Comparison of ENCODE assay signal across 9 cellular contexts in genomic region chr12:101634724-101635123, GRCh38. TPM values are rescaled to one million over a fixed set of nuclear protein-coding genes. Genes with fewer than 3 reads are reported as not detected.
DNase-seq lines count a peak whose midpoint lies in the region; ATAC-seq, FAIRE-seq and TF ChIP-seq lines count a peak whose summit lies in the region.
"Had no signal": no experiment of that assay in that cellular context is flagged by ENCODE, and none has a peak within 500 bp of the region (broad histone marks: within the 10 kb centered on the region; RNA-seq: fewer than 3 reads in every experiment).

No MANE protein-coding gene starts in this region.

- SMC1A ChIA-PET in GM12878 (lab: Charles Lee; ENCODE audit: uncharacterized antibody, unreplicated experiment) = interaction anchor here (1.3 to 1.7 kb wide), 4 partner anchors 9 to 220 kb away, joined by 3 to 4 read pairs (median 4); no protein-coding TSS in a partner anchor

- H3K9me3 Mint-ChIP-seq in glutamatergic neuron (ENCODE audit: unreplicated experiment) = no peaks in the 10 kb centered on the region

- H3K4me3 Mint-ChIP-seq in glutamatergic neuron (ENCODE audit: unreplicated experiment) = no peak overlapping the region

- in situ Hi-C loops in GM12878 (cut with MboI) = no loop called here

- RAD21 ChIA-PET in GM12878 (lab: Charles Lee; ENCODE audit: unreplicated experiment) = interaction anchor here (0.7 to 1.6 kb wide), 4 partner anchors 109 to 220 kb away, joined by 3 to 5 read pairs (median 4); partner anchors contain the start of gene GNPTAB

- POLR2A ChIA-PET in GM12878 (lab: Charles Lee) = no interaction called here

- no peaks in the 10 kb centered on the region for H3K9me3 ChIP-seq in GM12878 (replicated peaks; ENCODE audit: control insufficient read depth, insufficient read depth, low read length)
- no peaks in the 10 kb centered on the region for H3K9me3 ChIP-seq in right cardiac atrium (ENCODE audit: control insufficient read depth, low read length)

- no peaks in the 10 kb centered on the region for H3K36me3 Mint-ChIP-seq in glutamatergic neuron (ENCODE audit: unreplicated experiment)

- CTCF ChIA-PET in GM12878 (lab: Yijun Ruan, JAX) = interaction anchor here (0.6 to 0.9 kb wide), 3 partner anchors 72 to 195 kb away, joined by 3 read pairs; no protein-coding TSS in a partner anchor

- intact Hi-C loops in GM12878 (cut with micrococcal nuclease; ENCODE audit: unreplicated experiment) (no loop called here), right cardiac atrium (cut with DNase I) (no loop called here)

- no peaks in the 10 kb centered on the region for H3K36me3 ChIP-seq in GM12878 (ENCODE audit: control insufficient read depth in 2 of 2, insufficient read depth in 2 of 2, low read length in 1 of 2)

- TF ChIP-seq RAD21 in GM12878 (IDR thresholded peaks at IDR 0.05; ENCODE audit: insufficient read depth, low read depth, low read length) = no peak

- no peaks in the 10 kb centered on the region for H4K20me1 ChIP-seq in GM12878 (ENCODE audit: control insufficient read depth, insufficient read depth)

- H2AFZ ChIP-seq in GM12878 (ENCODE audit: control insufficient read depth, low read depth, low read length) = no peak overlapping the region

- TF ChIP-seq POLR2A in GM12878 (IDR thresholded peaks at IDR 0.05; ENCODE audit: low read depth, low read length) = no peak

- no peaks in the 10 kb centered on the region for H3K79me2 ChIP-seq in GM12878 (ENCODE audit: control insufficient read depth, insufficient read depth, low read length)

- no peak for TF ChIP-seq CTCF in GM12878 (IDR thresholded peaks at IDR 0.05 in 2 of 3, conservative IDR thresholded peaks at IDR 0.05 in 1 of 3; ENCODE audit: control insufficient read depth in 2 of 3, extremely low read depth in 1 of 3, insufficient read depth in 1 of 3, low read depth in 3 of 3, low read length in 3 of 3)
- TF ChIP-seq CTCF in glutamatergic neuron (IDR thresholded peaks at IDR 0.05; ENCODE audit: partially characterized antibody, unreplicated experiment) = no peak

- H3K27me3 ChIP-seq in GM12878 (replicated peaks in 1 of 2; ENCODE audit: control insufficient read depth in 2 of 2, insufficient read depth in 2 of 2, low read length in 1 of 2) = no peaks in the 10 kb centered on the region
- H3K27me3 ChIP-seq in right cardiac atrium (ENCODE audit: control insufficient read depth, insufficient read depth) = no peaks in the 10 kb centered on the region

- peak overlapping the region; percentile 69 for H3K4me2 ChIP-seq in GM12878 (ENCODE audit: control insufficient read depth, insufficient read depth)

- DNase-seq in GM18507 (ENCODE audit: extremely low spot score, insufficient read length, low read depth) (peak; percentile 20), GM12878 (ENCODE audit: low read depth, low spot score) (peak; percentile 89), NCI-H2107 (lab: John Stamatoyannopoulos, UW) (no peak), right cardiac atrium (no peak), iPS-NIHi7 (ENCODE audit: extremely low spot score) (no peak), glutamatergic neuron (no peak)

- no peak overlapping the region for H3K9ac ChIP-seq in GM12878 (ENCODE audit: control insufficient read depth, insufficient read depth, low read length)

- H3K4me1 ChIP-seq in GM12878 (ENCODE audit: control insufficient read depth, insufficient read depth, low read length) = peaks cover 16% of the 10 kb centered on the region
- no peaks in the 10 kb centered on the region for H3K4me1 ChIP-seq in right cardiac atrium (ENCODE audit: control insufficient read depth, insufficient read depth, low read length)

- H3K27ac Mint-ChIP-seq in glutamatergic neuron (ENCODE audit: unreplicated experiment) = no peak overlapping the region

- peak; percentile 75 to 79; a peak in 3 of 4 replicates for TF ChIP-seq EP300 in GM12878 (IDR thresholded peaks at IDR 0.05; ENCODE audit: borderline replicate concordance in 1 of 2, control insufficient read depth in 1 of 2, low read depth in 2 of 2, low read length in 2 of 2)

- FAIRE-seq in GM18507 (lab: Jason Lieb, UNC) (peak; percentile 95), GM12878 (lab: Jason Lieb, UNC) (peak; percentile 88)
- FAIRE-seq: colon had no signal

- H3K27ac ChIP-seq in GM12878 (ENCODE audit: control insufficient read depth, insufficient read depth) (peak overlapping the region; percentile 27), right cardiac atrium (ENCODE audit: low read length) (no peak overlapping the region)

- ATAC-seq in GM21423 (IDR thresholded peaks at IDR 0.05; ENCODE audit: unreplicated experiment) = peak; percentile 96
- peak; percentile 99 for ATAC-seq in HG03159 (IDR thresholded peaks at IDR 0.05; ENCODE audit: unreplicated experiment)
- ATAC-seq in GM12878 = peak; percentile 99
- ATAC-seq in right cardiac atrium = no peak

- H3K4me1 Mint-ChIP-seq in glutamatergic neuron (ENCODE audit: low read depth, unreplicated experiment) = no peaks in the 10 kb centered on the region

- WGBS in GM12878 (ENCODE audit: insufficient coverage, insufficient replicate concordance, low lambda C conversion rate, missing lambda C conversion rate) = 2% methylated on average over 2 of the region's 2 CpGs
- WGBS in right cardiac atrium = 74% methylated on average over 2 of the region's 2 CpGs

- H3K4me3 ChIP-seq in GM12878 (no peak overlapping the region), right cardiac atrium (ENCODE audit: low read length) (no peak overlapping the region)

- H3K27me3 Mint-ChIP-seq in glutamatergic neuron (ENCODE audit: unreplicated experiment) = no peaks in the 10 kb centered on the region

- no TSS peak for BruUV-seq in GM12878 (replicated peaks; lab: Mats Ljungman, UMichigan)

TF ChIP-seq in GM12878, 131 proteins besides CTCF, POLR2A, EP300 and RAD21 (continues in another document):
- TF ChIP-seq NKRF (conservative IDR thresholded peaks at IDR 0.05) (no peak), YY1 (IDR thresholded peaks at IDR 0.05; ENCODE audit: low read depth, low read length) (no peak), BHLHE40 (IDR thresholded peaks at IDR 0.05; ENCODE audit: borderline replicate concordance in 1 of 2, low read depth in 2 of 2, low read length in 1 of 2) (no peak), POU2F2 (IDR thresholded peaks at IDR 0.05; ENCODE audit: borderline replicate concordance, low read depth, low read length) (no peak), BMI1 (IDR thresholded peaks at IDR 0.05; ENCODE audit: borderline replicate concordance) (peak; percentile 65), NR2C2 (IDR thresholded peaks at IDR 0.05; ENCODE audit: borderline replicate concordance, control insufficient read depth, insufficient read length, low read depth) (no peak), CEBPB (IDR thresholded peaks at IDR 0.05; ENCODE audit: borderline replicate concordance in 1 of 2, low read depth in 2 of 2, low read length in 2 of 2) (peak in 1 of 2 experiments; percentile 72; a peak in 1 of 4 replicates), FOXM1 (IDR thresholded peaks at IDR 0.05; ENCODE audit: low read depth, low read length) (peak; percentile 92), E2F4 (IDR thresholded peaks at IDR 0.05; ENCODE audit: low read depth, low read length) (no peak), MTA2 (IDR thresholded peaks at IDR 0.05; ENCODE audit: low read depth) (peak; percentile 95), ASH2L (IDR thresholded peaks at IDR 0.05; ENCODE audit: borderline replicate concordance, low read depth) (no peak), SPI1 (IDR thresholded peaks at IDR 0.05; ENCODE audit: borderline replicate concordance, insufficient read depth, low read depth, low read length) (peak; percentile 29; the same call in 1 of the 2 replicates)

RNA-seq across cellular contexts. Expression of gene MYBPC1, which starts 40.0 kb away (rescaled TPM):
- not detected in 2 replicates for total RNA-seq in GM12878 (2013; cell fraction: nucleolus; rRNA removed)
- not detected in 2 replicates for total RNA-seq in GM12878 (2014; rRNA removed)
- not detected in 2 replicates for total RNA-seq in GM12878 (2014; rRNA removed; fragmentation: Illumina TruSeq; extraction: Trizol)
- total RNA-seq in GM12878 (2021) = not detected in 2 replicates
- polyA plus RNA-seq in GM12878 (2011; ENCODE audit: low read depth) = not detected
- not detected in 2 replicates for polyA plus RNA-seq in GM12878 (2011; rRNA removed)
- 0.01 TPM in 1 of 2 replicates, not detected in the other for polyA plus RNA-seq in GM12878 (2011; cell fraction: cytosol; rRNA removed)
- polyA plus RNA-seq in GM12878 (2011; cell fraction: nucleus; rRNA removed) = not detected in 2 replicates
- polyA plus RNA-seq in GM12878 (2012) = not detected in 2 replicates
- not detected in 2 replicates for polyA plus RNA-seq in GM12878 (2014; fragmentation: Illumina TruSeq; extraction: Trizol)
- polyA plus RNA-seq in GM12878 (2014; fragmentation: Nextera tagmentation; extraction: Ambion mirVana) = not detected
- polyA plus RNA-seq in GM12878 (2014; rRNA removed) = not detected in 2 replicates
- not detected for polyA plus RNA-seq in GM12878 (2016; fragmentation: Nextera tagmentation; extraction: Ambion mirVana)
- not detected in 2 replicates for polyA minus RNA-seq in GM12878 (2011; rRNA and poly(A)+ RNA removed)
- not detected in 2 replicates for polyA minus RNA-seq in GM12878 (2011; cell fraction: cytosol; rRNA and poly(A)+ RNA removed)
- polyA minus RNA-seq in GM12878 (2011; cell fraction: nucleus; rRNA and poly(A)+ RNA removed) = not detected in 2 replicates
- total RNA-seq in right cardiac atrium = 10 to 100 TPM; 10.3 to 27.9 (median 18.8) TPM
- 15.7 TPM for polyA plus RNA-seq in right cardiac atrium
- not detected for total RNA-seq in glutamatergic neuron (ENCODE audit: unreplicated experiment)

Comparison
In these comparisons a context has a peak if more than half of its experiments do, and no peak if none do; other contexts are left out.
1. DNase-seq: peak in GM18507 (single experiment) and GM12878 (single experiment); none in NCI-H2107 (single experiment), right cardiac atrium (0 of 3), iPS-NIHi7 (single experiment) and glutamatergic neuron (single experiment).
2. ATAC-seq: peak in GM21423 (single experiment), HG03159 (single experiment) and GM12878 (single experiment); none in right cardiac atrium (0 of 2).
3. RNA of gene MYBPC1, which starts 40.0 kb away (total RNA-seq): 10.3 to 27.9 TPM in right cardiac atrium; not detected in GM12878 and not detected in glutamatergic neuron (single experiment); every median in the first group is over 10 times any median in the second.